In the genomic region with DNA sequence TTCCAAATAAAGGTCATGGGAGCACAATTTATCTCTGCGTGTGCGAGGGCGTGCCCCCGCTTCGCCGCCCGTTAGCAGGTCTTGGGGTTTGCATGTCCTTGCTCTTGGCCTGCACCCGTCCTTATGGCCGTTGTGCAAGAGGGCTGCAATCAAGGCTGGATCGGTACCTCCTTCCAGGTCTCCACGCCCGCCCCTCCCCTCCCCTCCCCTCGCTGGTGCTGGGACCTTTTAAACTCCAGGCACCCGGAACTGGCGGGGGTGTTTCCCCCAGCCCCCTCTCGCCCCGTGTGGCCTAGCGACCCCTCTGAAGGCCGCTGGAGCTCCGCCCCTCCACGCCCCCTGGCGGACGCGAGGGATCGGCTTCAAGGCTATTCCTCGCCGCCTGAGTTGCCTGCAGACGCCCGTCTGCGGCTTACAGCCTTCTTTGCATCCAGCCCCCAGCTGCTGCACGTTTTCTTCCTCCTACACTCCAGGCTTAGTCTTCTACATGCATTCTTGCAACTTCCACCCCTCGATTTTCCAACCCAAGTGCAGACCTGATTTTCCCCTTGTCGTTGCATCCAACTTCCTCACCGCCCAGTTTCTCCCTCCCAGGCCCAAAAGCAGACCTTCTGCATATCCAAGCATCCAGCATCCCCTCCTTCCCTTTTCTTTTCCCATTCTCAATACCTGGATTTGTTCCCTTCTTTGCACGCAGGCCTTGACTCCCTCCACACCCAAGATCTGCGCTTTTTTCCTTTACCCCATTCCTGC, we compare ENCODE assay signal across 1 cellular context.
TF ChIP-seq lines count a peak whose summit lies in the region.

No MANE protein-coding gene starts in this region.

TF ChIP-seq in HepG2, 621 proteins besides CTCF, POLR2A, EP300 and RAD21 (continued from another document and continues in another):
- peak; percentile 86 for TF ChIP-seq SOX5 (CRISPR knock-in tag; IDR thresholded peaks at IDR 0.05; ENCODE audit: borderline replicate concordance)
- peak; percentile 62 for TF ChIP-seq SKI (IDR thresholded peaks at IDR 0.05; ENCODE audit: partially characterized antibody)
- peak; percentile 92 for TF ChIP-seq SAP130 (CRISPR knock-in tag; IDR thresholded peaks at IDR 0.05; ENCODE audit: low read depth)
- TF ChIP-seq NFYB (CRISPR knock-in tag; IDR thresholded peaks at IDR 0.05), result no peak
- TF ChIP-seq ZNF383 (CRISPR knock-in tag; IDR thresholded peaks at IDR 0.05; ENCODE audit: borderline replicate concordance), result peak; percentile 24; the same call in 1 of the 2 replicates
- TF ChIP-seq, protein P1, sequence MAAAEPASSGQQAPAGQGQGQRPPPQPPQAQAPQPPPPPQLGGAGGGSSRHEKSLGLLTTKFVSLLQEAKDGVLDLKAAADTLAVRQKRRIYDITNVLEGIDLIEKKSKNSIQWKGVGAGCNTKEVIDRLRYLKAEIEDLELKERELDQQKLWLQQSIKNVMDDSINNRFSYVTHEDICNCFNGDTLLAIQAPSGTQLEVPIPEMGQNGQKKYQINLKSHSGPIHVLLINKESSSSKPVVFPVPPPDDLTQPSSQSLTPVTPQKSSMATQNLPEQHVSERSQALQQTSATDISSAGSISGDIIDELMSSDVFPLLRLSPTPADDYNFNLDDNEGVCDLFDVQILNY (CRISPR knock-in tag; conservative IDR thresholded peaks at IDR 0.05), result no peak
- no peak for TF ChIP-seq CENPX (CRISPR knock-in tag; IDR thresholded peaks at IDR 0.05)
- peak; percentile 60; the same call in 1 of the 2 replicates for TF ChIP-seq REXO4 (CRISPR knock-in tag; IDR thresholded peaks at IDR 0.05; ENCODE audit: borderline replicate concordance)
- peak; percentile 15; the same call in 1 of the 2 replicates for TF ChIP-seq ZBTB20 (CRISPR knock-in tag; IDR thresholded peaks at IDR 0.05; ENCODE audit: borderline replicate concordance, low read depth)
- peak; percentile 89 for TF ChIP-seq RBFOX2 (IDR thresholded peaks at IDR 0.05; ENCODE audit: low read depth, low read length)
- TF ChIP-seq SRF (IDR thresholded peaks at IDR 0.05; ENCODE audit: low read depth, low read length), result peak; percentile 29; the same call in 1 of the 2 replicates
- no peak for TF ChIP-seq ZSCAN22 (CRISPR knock-in tag; IDR thresholded peaks at IDR 0.05)
- TF ChIP-seq, protein P2, sequence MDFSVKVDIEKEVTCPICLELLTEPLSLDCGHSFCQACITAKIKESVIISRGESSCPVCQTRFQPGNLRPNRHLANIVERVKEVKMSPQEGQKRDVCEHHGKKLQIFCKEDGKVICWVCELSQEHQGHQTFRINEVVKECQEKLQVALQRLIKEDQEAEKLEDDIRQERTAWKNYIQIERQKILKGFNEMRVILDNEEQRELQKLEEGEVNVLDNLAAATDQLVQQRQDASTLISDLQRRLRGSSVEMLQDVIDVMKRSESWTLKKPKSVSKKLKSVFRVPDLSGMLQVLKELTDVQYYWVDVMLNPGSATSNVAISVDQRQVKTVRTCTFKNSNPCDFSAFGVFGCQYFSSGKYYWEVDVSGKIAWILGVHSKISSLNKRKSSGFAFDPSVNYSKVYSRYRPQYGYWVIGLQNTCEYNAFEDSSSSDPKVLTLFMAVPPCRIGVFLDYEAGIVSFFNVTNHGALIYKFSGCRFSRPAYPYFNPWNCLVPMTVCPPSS (IDR thresholded peaks at IDR 0.05), result no peak
- TF ChIP-seq, protein P3, sequence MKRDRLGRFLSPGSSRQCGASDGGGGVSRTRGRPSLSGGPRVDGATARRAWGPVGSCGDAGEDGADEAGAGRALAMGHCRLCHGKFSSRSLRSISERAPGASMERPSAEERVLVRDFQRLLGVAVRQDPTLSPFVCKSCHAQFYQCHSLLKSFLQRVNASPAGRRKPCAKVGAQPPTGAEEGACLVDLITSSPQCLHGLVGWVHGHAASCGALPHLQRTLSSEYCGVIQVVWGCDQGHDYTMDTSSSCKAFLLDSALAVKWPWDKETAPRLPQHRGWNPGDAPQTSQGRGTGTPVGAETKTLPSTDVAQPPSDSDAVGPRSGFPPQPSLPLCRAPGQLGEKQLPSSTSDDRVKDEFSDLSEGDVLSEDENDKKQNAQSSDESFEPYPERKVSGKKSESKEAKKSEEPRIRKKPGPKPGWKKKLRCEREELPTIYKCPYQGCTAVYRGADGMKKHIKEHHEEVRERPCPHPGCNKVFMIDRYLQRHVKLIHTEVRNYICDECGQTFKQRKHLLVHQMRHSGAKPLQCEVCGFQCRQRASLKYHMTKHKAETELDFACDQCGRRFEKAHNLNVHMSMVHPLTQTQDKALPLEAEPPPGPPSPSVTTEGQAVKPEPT (CRISPR knock-in tag; IDR thresholded peaks at IDR 0.05; ENCODE audit: low read depth), result peak; percentile 40; the same call in 1 of the 2 replicates
- TF ChIP-seq, protein P4, sequence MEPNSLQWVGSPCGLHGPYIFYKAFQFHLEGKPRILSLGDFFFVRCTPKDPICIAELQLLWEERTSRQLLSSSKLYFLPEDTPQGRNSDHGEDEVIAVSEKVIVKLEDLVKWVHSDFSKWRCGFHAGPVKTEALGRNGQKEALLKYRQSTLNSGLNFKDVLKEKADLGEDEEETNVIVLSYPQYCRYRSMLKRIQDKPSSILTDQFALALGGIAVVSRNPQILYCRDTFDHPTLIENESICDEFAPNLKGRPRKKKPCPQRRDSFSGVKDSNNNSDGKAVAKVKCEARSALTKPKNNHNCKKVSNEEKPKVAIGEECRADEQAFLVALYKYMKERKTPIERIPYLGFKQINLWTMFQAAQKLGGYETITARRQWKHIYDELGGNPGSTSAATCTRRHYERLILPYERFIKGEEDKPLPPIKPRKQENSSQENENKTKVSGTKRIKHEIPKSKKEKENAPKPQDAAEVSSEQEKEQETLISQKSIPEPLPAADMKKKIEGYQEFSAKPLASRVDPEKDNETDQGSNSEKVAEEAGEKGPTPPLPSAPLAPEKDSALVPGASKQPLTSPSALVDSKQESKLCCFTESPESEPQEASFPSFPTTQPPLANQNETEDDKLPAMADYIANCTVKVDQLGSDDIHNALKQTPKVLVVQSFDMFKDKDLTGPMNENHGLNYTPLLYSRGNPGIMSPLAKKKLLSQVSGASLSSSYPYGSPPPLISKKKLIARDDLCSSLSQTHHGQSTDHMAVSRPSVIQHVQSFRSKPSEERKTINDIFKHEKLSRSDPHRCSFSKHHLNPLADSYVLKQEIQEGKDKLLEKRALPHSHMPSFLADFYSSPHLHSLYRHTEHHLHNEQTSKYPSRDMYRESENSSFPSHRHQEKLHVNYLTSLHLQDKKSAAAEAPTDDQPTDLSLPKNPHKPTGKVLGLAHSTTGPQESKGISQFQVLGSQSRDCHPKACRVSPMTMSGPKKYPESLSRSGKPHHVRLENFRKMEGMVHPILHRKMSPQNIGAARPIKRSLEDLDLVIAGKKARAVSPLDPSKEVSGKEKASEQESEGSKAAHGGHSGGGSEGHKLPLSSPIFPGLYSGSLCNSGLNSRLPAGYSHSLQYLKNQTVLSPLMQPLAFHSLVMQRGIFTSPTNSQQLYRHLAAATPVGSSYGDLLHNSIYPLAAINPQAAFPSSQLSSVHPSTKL (CRISPR knock-in tag; IDR thresholded peaks at IDR 0.05), result peak; percentile 96
- peak; percentile 66; the same call in 1 of the 2 replicates for TF ChIP-seq ZNF556 (CRISPR knock-in tag; IDR thresholded peaks at IDR 0.05; ENCODE audit: borderline replicate concordance)
- TF ChIP-seq EED (CRISPR knock-in tag; IDR thresholded peaks at IDR 0.05), result peak; percentile 25
- no peak for TF ChIP-seq POLR2AphosphoS2 (IDR thresholded peaks at IDR 0.05; ENCODE audit: low read depth, low read length)
- TF ChIP-seq, protein P5, sequence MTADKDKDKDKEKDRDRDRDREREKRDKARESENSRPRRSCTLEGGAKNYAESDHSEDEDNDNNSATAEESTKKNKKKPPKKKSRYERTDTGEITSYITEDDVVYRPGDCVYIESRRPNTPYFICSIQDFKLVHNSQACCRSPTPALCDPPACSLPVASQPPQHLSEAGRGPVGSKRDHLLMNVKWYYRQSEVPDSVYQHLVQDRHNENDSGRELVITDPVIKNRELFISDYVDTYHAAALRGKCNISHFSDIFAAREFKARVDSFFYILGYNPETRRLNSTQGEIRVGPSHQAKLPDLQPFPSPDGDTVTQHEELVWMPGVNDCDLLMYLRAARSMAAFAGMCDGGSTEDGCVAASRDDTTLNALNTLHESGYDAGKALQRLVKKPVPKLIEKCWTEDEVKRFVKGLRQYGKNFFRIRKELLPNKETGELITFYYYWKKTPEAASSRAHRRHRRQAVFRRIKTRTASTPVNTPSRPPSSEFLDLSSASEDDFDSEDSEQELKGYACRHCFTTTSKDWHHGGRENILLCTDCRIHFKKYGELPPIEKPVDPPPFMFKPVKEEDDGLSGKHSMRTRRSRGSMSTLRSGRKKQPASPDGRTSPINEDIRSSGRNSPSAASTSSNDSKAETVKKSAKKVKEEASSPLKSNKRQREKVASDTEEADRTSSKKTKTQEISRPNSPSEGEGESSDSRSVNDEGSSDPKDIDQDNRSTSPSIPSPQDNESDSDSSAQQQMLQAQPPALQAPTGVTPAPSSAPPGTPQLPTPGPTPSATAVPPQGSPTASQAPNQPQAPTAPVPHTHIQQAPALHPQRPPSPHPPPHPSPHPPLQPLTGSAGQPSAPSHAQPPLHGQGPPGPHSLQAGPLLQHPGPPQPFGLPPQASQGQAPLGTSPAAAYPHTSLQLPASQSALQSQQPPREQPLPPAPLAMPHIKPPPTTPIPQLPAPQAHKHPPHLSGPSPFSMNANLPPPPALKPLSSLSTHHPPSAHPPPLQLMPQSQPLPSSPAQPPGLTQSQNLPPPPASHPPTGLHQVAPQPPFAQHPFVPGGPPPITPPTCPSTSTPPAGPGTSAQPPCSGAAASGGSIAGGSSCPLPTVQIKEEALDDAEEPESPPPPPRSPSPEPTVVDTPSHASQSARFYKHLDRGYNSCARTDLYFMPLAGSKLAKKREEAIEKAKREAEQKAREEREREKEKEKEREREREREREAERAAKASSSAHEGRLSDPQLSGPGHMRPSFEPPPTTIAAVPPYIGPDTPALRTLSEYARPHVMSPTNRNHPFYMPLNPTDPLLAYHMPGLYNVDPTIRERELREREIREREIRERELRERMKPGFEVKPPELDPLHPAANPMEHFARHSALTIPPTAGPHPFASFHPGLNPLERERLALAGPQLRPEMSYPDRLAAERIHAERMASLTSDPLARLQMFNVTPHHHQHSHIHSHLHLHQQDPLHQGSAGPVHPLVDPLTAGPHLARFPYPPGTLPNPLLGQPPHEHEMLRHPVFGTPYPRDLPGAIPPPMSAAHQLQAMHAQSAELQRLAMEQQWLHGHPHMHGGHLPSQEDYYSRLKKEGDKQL (CRISPR knock-in tag; IDR thresholded peaks at IDR 0.05; ENCODE audit: low read depth), result peak; percentile 87
- TF ChIP-seq FOXK2 (IDR thresholded peaks at IDR 0.05), result no peak; the same call in 1 of the 2 replicates
- TF ChIP-seq MIER2 (CRISPR knock-in tag; IDR thresholded peaks at IDR 0.05), result peak; percentile 24; the same call in 1 of the 2 replicates
- TF ChIP-seq, protein P6, sequence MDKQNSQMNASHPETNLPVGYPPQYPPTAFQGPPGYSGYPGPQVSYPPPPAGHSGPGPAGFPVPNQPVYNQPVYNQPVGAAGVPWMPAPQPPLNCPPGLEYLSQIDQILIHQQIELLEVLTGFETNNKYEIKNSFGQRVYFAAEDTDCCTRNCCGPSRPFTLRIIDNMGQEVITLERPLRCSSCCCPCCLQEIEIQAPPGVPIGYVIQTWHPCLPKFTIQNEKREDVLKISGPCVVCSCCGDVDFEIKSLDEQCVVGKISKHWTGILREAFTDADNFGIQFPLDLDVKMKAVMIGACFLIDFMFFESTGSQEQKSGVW (CRISPR knock-in tag; IDR thresholded peaks at IDR 0.05; ENCODE audit: borderline replicate concordance), result no peak
- no peak for TF ChIP-seq MTF1 (CRISPR knock-in tag; IDR thresholded peaks at IDR 0.05)
- TF ChIP-seq, protein P7, sequence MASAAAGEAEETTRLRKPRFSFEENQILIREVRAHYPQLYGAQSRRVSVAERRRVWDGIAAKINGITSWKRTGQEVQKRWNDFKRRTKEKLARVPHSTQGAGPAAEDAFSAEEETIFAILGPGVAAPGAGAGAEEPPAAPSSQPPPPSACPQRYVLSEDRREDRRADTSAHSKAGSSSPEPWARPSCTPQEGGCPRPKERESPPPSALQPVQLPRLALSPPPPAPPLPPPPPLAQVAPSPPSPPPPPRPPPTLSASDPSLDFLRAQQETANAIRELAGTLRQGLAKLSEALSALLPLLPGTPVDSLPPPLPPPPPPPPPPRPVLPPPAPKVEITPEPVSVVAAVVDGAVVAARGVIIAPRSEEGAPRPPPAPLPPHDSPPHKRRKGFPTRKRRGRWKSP (CRISPR knock-in tag; IDR thresholded peaks at IDR 0.05), result no peak; the same call in 1 of the 2 replicates
- TF ChIP-seq MIER3 (CRISPR knock-in tag; IDR thresholded peaks at IDR 0.05; ENCODE audit: borderline replicate concordance), result peak; percentile 93; the same call in 1 of the 2 replicates
- no peak for TF ChIP-seq FOXM1 (CRISPR knock-in tag; IDR thresholded peaks at IDR 0.05)
- TF ChIP-seq FOXC1 (CRISPR knock-in tag; IDR thresholded peaks at IDR 0.05; ENCODE audit: borderline replicate concordance), result peak; percentile 91
- TF ChIP-seq SOX6 (IDR thresholded peaks at IDR 0.05), result no peak
- peak; percentile 97 for TF ChIP-seq SOX6 (CRISPR knock-in tag; IDR thresholded peaks at IDR 0.05)
- TF ChIP-seq ESRRA (CRISPR knock-in tag; IDR thresholded peaks at IDR 0.05; ENCODE audit: low read depth), result peak; percentile 98
- TF ChIP-seq, protein P8, sequence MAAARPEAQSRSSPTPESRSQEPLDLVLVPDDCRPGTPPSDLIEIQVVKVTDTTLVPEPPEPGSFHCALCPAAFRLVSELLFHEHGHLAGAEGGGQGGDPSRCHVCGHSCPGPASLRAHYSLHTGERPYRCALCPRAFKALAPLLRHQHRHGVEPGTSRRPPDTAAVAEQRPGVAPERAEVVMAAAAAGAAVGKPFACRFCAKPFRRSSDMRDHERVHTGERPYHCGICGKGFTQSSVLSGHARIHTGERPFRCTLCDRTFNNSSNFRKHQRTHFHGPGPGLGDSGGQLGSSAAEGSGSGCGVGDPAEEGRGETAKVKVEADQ (CRISPR knock-in tag; IDR thresholded peaks at IDR 0.05; ENCODE audit: borderline replicate concordance), result 0 out of 2 replicates have a peak, but pooled peaks have one; percentile 30
- TF ChIP-seq, protein P9, sequence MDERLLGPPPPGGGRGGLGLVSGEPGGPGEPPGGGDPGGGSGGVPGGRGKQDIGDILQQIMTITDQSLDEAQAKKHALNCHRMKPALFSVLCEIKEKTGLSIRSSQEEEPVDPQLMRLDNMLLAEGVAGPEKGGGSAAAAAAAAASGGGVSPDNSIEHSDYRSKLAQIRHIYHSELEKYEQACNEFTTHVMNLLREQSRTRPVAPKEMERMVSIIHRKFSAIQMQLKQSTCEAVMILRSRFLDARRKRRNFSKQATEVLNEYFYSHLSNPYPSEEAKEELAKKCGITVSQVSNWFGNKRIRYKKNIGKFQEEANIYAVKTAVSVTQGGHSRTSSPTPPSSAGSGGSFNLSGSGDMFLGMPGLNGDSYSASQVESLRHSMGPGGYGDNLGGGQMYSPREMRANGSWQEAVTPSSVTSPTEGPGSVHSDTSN (CRISPR knock-in tag; IDR thresholded peaks at IDR 0.05), result 0 out of 2 replicates have a peak, but pooled peaks have one; percentile 7
- no peak; the same call in 1 of the 2 replicates for TF ChIP-seq EEA1 (CRISPR knock-in tag; IDR thresholded peaks at IDR 0.05; ENCODE audit: borderline replicate concordance)
- 0 out of 2 replicates have a peak, but pooled peaks have one; percentile 9 for TF ChIP-seq RFX3 (CRISPR knock-in tag; IDR thresholded peaks at IDR 0.05)
- TF ChIP-seq GABPA (IDR thresholded peaks at IDR 0.05; ENCODE audit: low read depth, low read length), result 0 out of 2 replicates have a peak, but pooled peaks have one; percentile 11
- peak; percentile 65 for TF ChIP-seq GABPA (CRISPR knock-in tag; IDR thresholded peaks at IDR 0.05; ENCODE audit: low read depth)
- 0 out of 2 replicates have a peak, but pooled peaks have one; percentile 20 for TF ChIP-seq ZNF678 (CRISPR knock-in tag; IDR thresholded peaks at IDR 0.05)
